Comparison of ENCODE assay signal across 21 cellular contexts in genomic region chr10:66941491-66941890, GRCh38. TPM values are rescaled to one million over a fixed set of nuclear protein-coding genes. Genes with fewer than 3 reads are reported as not detected.
DNase-seq lines count a peak whose midpoint lies in the region; ATAC-seq and TF ChIP-seq lines count a peak whose summit lies in the region.
"Had no signal": no experiment of that assay in that cellular context is flagged by ENCODE, and none has a peak within 500 bp of the region (broad histone marks: within the 10 kb centered on the region; RNA-seq: fewer than 3 reads in every experiment).

No MANE protein-coding gene starts in this region.

- no peak overlapping the region for H3K4me2 ChIP-seq in GM23338
- peak overlapping the region; percentile 30 for H3K4me2 ChIP-seq in hepatocyte

- 51% methylated on average over 5 of the region's 5 CpGs for WGBS in hepatocyte (ENCODE audit: low lambda C conversion rate, missing lambda C conversion rate)

- no peaks in the 10 kb centered on the region for H3K27me3 ChIP-seq in GM23338 (ENCODE audit: insufficient read depth)
- no peaks in the 10 kb centered on the region for H3K27me3 ChIP-seq in hepatocyte
- H3K27me3 ChIP-seq: neutrophil, right lobe of liver, transverse colon had no signal

- H4K20me1 ChIP-seq in GM23338 (replicated peaks; ENCODE audit: insufficient read depth) (no peaks in the 10 kb centered on the region), hepatocyte (ENCODE audit: insufficient read depth, poor library complexity, severe bottlenecking) (no peaks in the 10 kb centered on the region)

- H3K4me3 Mint-ChIP-seq in GM23338, result no peak overlapping the region
- H3K4me3 Mint-ChIP-seq in HFFc6, result no peak overlapping the region
- H3K4me3 Mint-ChIP-seq: CD8-positive, alpha-beta memory T cell; stimulated activated memory B cell treated with anti-CD40 and anti-IgM and Interleukin-4, amounts not matched to agents 10 μg/mL and 1 μg/mL and 100 μg/mL, for 72 hours had no signal

- H3K27ac Mint-ChIP-seq in GM23338 (no peak overlapping the region), HFFc6 (no peak overlapping the region)
- H3K27ac Mint-ChIP-seq: CD8-positive, alpha-beta memory T cell; stimulated activated memory B cell treated with anti-CD40 and anti-IgM and Interleukin-4, amounts not matched to agents 10 μg/mL and 1 μg/mL and 100 μg/mL, for 72 hours had no signal

- H3K79me2 ChIP-seq in GM23338 (replicated peaks; ENCODE audit: insufficient read depth), result no peaks in the 10 kb centered on the region
- no peaks in the 10 kb centered on the region for H3K79me2 ChIP-seq in hepatocyte

- no peak overlapping the region for H3K27ac ChIP-seq in GM23338 (ENCODE audit: low read depth)
- no peak overlapping the region for H3K27ac ChIP-seq in hepatocyte
- H3K27ac ChIP-seq: HL-60, neutrophil, right lobe of liver, transverse colon had no signal

- H3K36me3 ChIP-seq in GM23338 (ENCODE audit: insufficient read depth) (no peaks in the 10 kb centered on the region), hepatocyte (replicated peaks; ENCODE audit: insufficient read depth, low read depth) (no peaks in the 10 kb centered on the region)
- H3K36me3 ChIP-seq: neutrophil, right lobe of liver, transverse colon had no signal

- H3K9me3 Mint-ChIP-seq in GM23338 (no peaks in the 10 kb centered on the region), HFFc6 (no peaks in the 10 kb centered on the region; the same call in 1 of the 2 replicates)

- H3K4me1 ChIP-seq in GM23338 (ENCODE audit: insufficient read depth) (no peaks in the 10 kb centered on the region), hepatocyte (ENCODE audit: insufficient read depth) (peaks cover 3% of the 10 kb centered on the region)
- H3K4me1 ChIP-seq: right lobe of liver had no signal

- peaks cover 2% of the 10 kb centered on the region for H3K27me3 Mint-ChIP-seq in GM23338 (ENCODE audit: insufficient read depth, low read depth, poor library complexity)
- H3K27me3 Mint-ChIP-seq in HFFc6 (ENCODE audit: insufficient read depth), result no peaks in the 10 kb centered on the region; the same call in 1 of the 2 replicates
- H3K27me3 Mint-ChIP-seq: stimulated activated memory B cell treated with anti-CD40 and anti-IgM and Interleukin-4, amounts not matched to agents 10 μg/mL and 1 μg/mL and 100 μg/mL, for 72 hours had no signal

- H3F3A ChIP-seq in GM23338 (replicated peaks; ENCODE audit: low read depth), result no peaks in the 10 kb centered on the region

- H3K9me2 ChIP-seq in GM23338 (ENCODE audit: insufficient read depth) (no peaks in the 10 kb centered on the region), hepatocyte (replicated peaks; ENCODE audit: insufficient read depth) (no peaks in the 10 kb centered on the region)

- no peaks in the 10 kb centered on the region for H3K9me3 ChIP-seq in hepatocyte (ENCODE audit: low read depth)
- H3K9me3 ChIP-seq: neutrophil, right lobe of liver, transverse colon had no signal

- H2AFZ ChIP-seq in GM23338 (no peak overlapping the region), hepatocyte (no peak overlapping the region)

- no peaks in the 10 kb centered on the region for H3K4me1 Mint-ChIP-seq in GM23338
- H3K4me1 Mint-ChIP-seq in HFFc6 (ENCODE audit: low read depth), result no peaks in the 10 kb centered on the region
- H3K4me1 Mint-ChIP-seq: CD8-positive, alpha-beta memory T cell; stimulated activated memory B cell treated with anti-CD40 and anti-IgM and Interleukin-4, amounts not matched to agents 10 μg/mL and 1 μg/mL and 100 μg/mL, for 72 hours had no signal

- no peak for TF ChIP-seq CTCF in GM23338 (conservative IDR thresholded peaks at IDR 0.05; ENCODE audit: low read depth in 2 of 2)
- TF ChIP-seq CTCF in hepatocyte (IDR thresholded peaks at IDR 0.05; ENCODE audit: poor library complexity), result no peak
- TF ChIP-seq CTCF in HFFc6 (IDR thresholded peaks at IDR 0.05), result no peak

- no peak for DNase-seq in GM23338 (ENCODE audit: low spot score)
- DNase-seq in RPMI8226, result peak; percentile 54
- DNase-seq in hepatocyte (ENCODE audit: low spot score), result no peak
- peak in 50 of 56 donors; percentile 10 to 83 (median 57) for DNase-seq in nucleus accumbens (lab: John Stamatoyannopoulos, UW)
- no peak for DNase-seq in activated CD4-positive, alpha-beta T cell treated with anti-CD3 and anti-CD28 coated beads, Interleukin-2, amount 50 U/mL, for 4 hours
- DNase-seq in HFFc6, result no peak
- DNase-seq in DMS153 (lab: John Stamatoyannopoulos, UW), result no peak
- DNase-seq: aorta; CD8-positive, alpha-beta memory T cell; DMS79; NCI-H146; NCI-H226; right lobe of liver; SIG-M5; transverse colon had no signal

- ATAC-seq in GM23338, result peak; percentile 29; the same call in 1 of the 3 replicates
- no peak for ATAC-seq in GM19467 (IDR thresholded peaks at IDR 0.05; ENCODE audit: unreplicated experiment)
- ATAC-seq: right lobe of liver; stimulated activated memory B cell treated with anti-CD40 and anti-IgM and Interleukin-4, amounts not matched to agents 10 μg/mL and 1 μg/mL and 100 μg/mL, for 72 hours had no signal

- H3K36me3 Mint-ChIP-seq in GM23338 (ENCODE audit: low read depth) (no peaks in the 10 kb centered on the region), HFFc6 (ENCODE audit: low read depth) (no peaks in the 10 kb centered on the region)
- H3K36me3 Mint-ChIP-seq: CD8-positive, alpha-beta memory T cell; stimulated activated memory B cell treated with anti-CD40 and anti-IgM and Interleukin-4, amounts not matched to agents 10 μg/mL and 1 μg/mL and 100 μg/mL, for 72 hours had no signal

- H3K4me3 ChIP-seq in GM23338 (no peak overlapping the region), hepatocyte (no peak overlapping the region)
- H3K4me3 ChIP-seq: right lobe of liver, transverse colon had no signal

TF ChIP-seq in GM23338, 12 proteins besides CTCF, POLR2A, EP300 and RAD21 (continues in another document):
- TF ChIP-seq ZNF331 (CRISPR knock-in tag; IDR thresholded peaks at IDR 0.05; ENCODE audit: low read depth) (no peak), CREB1 (CRISPR knock-in tag; IDR thresholded peaks at IDR 0.05; ENCODE audit: low read depth) (no peak), REST (IDR thresholded peaks at IDR 0.05; ENCODE audit: unreplicated experiment) (no peak), EZH2 (IDR thresholded peaks at IDR 0.05; ENCODE audit: low read depth, unreplicated experiment) (no peak), JUNB (IDR thresholded peaks at IDR 0.05; ENCODE audit: unreplicated experiment) (no peak), POLR2AphosphoS5 (IDR thresholded peaks at IDR 0.05; ENCODE audit: low read depth) (no peak), STAT1 (IDR thresholded peaks at IDR 0.05; ENCODE audit: unreplicated experiment) (no peak), NANOG (IDR thresholded peaks at IDR 0.05; ENCODE audit: borderline replicate concordance) (no peak), ETS1 (IDR thresholded peaks at IDR 0.05) (no peak)

RNA-seq across cellular contexts. Expression of gene LRRTM3, which starts 15.7 kb away (rescaled TPM):
- total RNA-seq in GM23338 (2014; rRNA removed; shearing (Covaris generic)), result 0.21 and 1.0 TPM in 2 replicates
- polyA plus RNA-seq in GM23338 (2016; fragmentation: Nextera tagmentation; extraction: Ambion mirVana), result 0.23 and 0.37 TPM in 2 replicates
- 0.77 and 1.4 TPM in 2 replicates for total RNA-seq in hepatocyte
- 0.68 and 1.9 TPM in 2 replicates for polyA plus RNA-seq in hepatocyte
- not detected for total RNA-seq in HFFc6 (2021; fragmentation: NEBNext Ultra II Directional; extraction: Animal tissue kit (Norgen Biotek cat#: 25700))
- total RNA-seq: CD8-positive, alpha-beta memory T cell; kidney epithelial cell; MCF 10A; right lobe of liver; transverse colon had no signal
- polyA plus RNA-seq: aorta; CD8-positive, alpha-beta memory T cell had no signal

Comparison
In these comparisons a context has a peak if more than half of its experiments do, and no peak if none do; other contexts are left out.
1. DNase-seq: peak in RPMI8226 (single experiment) and nucleus accumbens (50 of 56); none in GM23338 (single experiment), hepatocyte (single experiment), activated CD4-positive, alpha-beta T cell treated with anti-CD3 and anti-CD28 coated beads, Interleukin-2, amount 50 U/mL, for 4 hours (0 of 2), HFFc6 (single experiment) and DMS153 (single experiment).